ENCODE assay signal across 8 cellular contexts in genomic region chr6:82589509-82590206, GRCh38.
DNase-seq lines count a peak whose midpoint lies in the region; ATAC-seq, FAIRE-seq and TF ChIP-seq lines count a peak whose summit lies in the region.

No MANE protein-coding gene starts in this region.

- H3K9me3 Mint-ChIP-seq in neural crest cell, result no peaks in the 10 kb centered on the region

- no peak overlapping the region for H3K4me3 Mint-ChIP-seq in neural crest cell

- ATAC-seq in GM21737 (IDR thresholded peaks at IDR 0.05; ENCODE audit: unreplicated experiment) (peak; percentile 81), left lobe of liver (no peak)

- no peaks in the 10 kb centered on the region for H3K9me3 ChIP-seq in adipocyte (ENCODE audit: control insufficient read depth, low read length)

- H3K27me3 ChIP-seq in adipocyte (replicated peaks; ENCODE audit: control insufficient read depth, insufficient read depth, low read length), result no peaks in the 10 kb centered on the region

- H3K4me1 ChIP-seq in adipocyte (ENCODE audit: control insufficient read depth, insufficient read depth, low read length), result peaks cover 11% of the 10 kb centered on the region

- H3K9ac ChIP-seq in adipocyte (ENCODE audit: low read length), result no peak overlapping the region

- no peak for FAIRE-seq in GM19239 (lab: Jason Lieb, UNC)

- no peaks in the 10 kb centered on the region for H3K27me3 Mint-ChIP-seq in neural crest cell (ENCODE audit: low read depth)

- TF ChIP-seq CTCF in GM12864 (IDR thresholded peaks at IDR 0.05; ENCODE audit: low read depth, low read length, missing control alignments), result peak; percentile 24
- TF ChIP-seq CTCF in neural crest cell (conservative IDR thresholded peaks at IDR 0.05), result peak; percentile 26

- no peak for DNase-seq in GM12864 (ENCODE audit: low read depth)
- DNase-seq in LHCN-M2 (ENCODE audit: low read depth), result peak; percentile 91
- DNase-seq in adipocyte (ENCODE audit: low read depth), result peak; percentile 42
- DNase-seq in neural crest cell (ENCODE audit: low read depth, low spot score), result no peak
- DNase-seq in GM19239 (ENCODE audit: insufficient read length, low spot score), result no peak
- no peak for DNase-seq in inferior parietal cortex (ENCODE audit: extremely low spot score)
- no peak for DNase-seq in left lobe of liver (ENCODE audit: low spot score)

- no peaks in the 10 kb centered on the region for H3K36me3 ChIP-seq in adipocyte (ENCODE audit: control insufficient read depth, insufficient read depth, low read length, severe bottlenecking)

- H3K4me1 Mint-ChIP-seq in neural crest cell, result peaks cover 19% of the 10 kb centered on the region

- H3K4me3 ChIP-seq in GM12864 (ENCODE audit: low read depth, low read length) (no peak overlapping the region), adipocyte (ENCODE audit: low read length) (no peak overlapping the region)

- no peaks in the 10 kb centered on the region for H3K36me3 Mint-ChIP-seq in neural crest cell (ENCODE audit: low read depth)

- H3K27ac Mint-ChIP-seq in neural crest cell (ENCODE audit: unreplicated experiment), result no peak overlapping the region

Comparison
In these comparisons a context has a peak if more than half of its experiments do, and no peak if none do; other contexts are left out.
1. DNase-seq: peak in LHCN-M2 (single experiment) and adipocyte (single experiment); none in GM12864 (single experiment), neural crest cell (single experiment), GM19239 (single experiment), inferior parietal cortex (single experiment) and left lobe of liver (single experiment).